ENCODE assay signal across 28 cellular contexts in the genomic region with DNA sequence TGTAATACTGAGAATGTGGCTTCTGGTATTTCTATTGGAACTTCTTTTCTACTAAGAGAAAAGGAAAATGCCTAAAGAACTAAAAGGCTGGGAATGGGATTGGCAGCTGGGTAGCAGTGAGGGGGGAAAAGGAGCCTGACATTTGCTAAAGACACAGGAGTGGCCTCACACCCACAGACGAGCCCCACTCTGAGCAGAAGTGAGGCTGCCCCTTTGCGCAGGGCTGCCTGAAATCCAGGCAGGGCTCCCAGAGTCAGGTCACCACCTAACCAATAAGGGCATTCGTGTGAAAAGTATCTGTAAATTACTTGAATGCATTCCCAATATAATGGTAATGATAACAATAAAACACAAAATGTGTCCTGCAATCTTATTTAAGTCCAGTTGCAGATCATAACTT.
"Had no signal": no experiment of that assay in that cellular context is flagged by ENCODE, and none has a peak within 500 bp of the region (broad histone marks: within the 10 kb centered on the region; RNA-seq: fewer than 3 reads in every experiment).

No MANE protein-coding gene starts in this region.

- H3K4me3 Mint-ChIP-seq: naive thymus-derived CD8-positive, alpha-beta T cell; nephron progenitor cell; stimulated activated naive CD8-positive, alpha-beta T cell treated with anti-CD3 and anti-CD28 coated beads, Interleukin-15, amount 100 ng/mL, for 72 hours had no signal

- H3K27ac Mint-ChIP-seq: naive thymus-derived CD8-positive, alpha-beta T cell; nephron progenitor cell; stimulated activated naive CD8-positive, alpha-beta T cell treated with anti-CD3 and anti-CD28 coated beads, Interleukin-15, amount 100 ng/mL, for 72 hours had no signal

- H3K9me3 ChIP-seq: esophagus muscularis mucosa, gastroesophageal sphincter, heart left ventricle, left ventricle myocardium inferior, lower lobe of right lung, ovary, right lobe of liver, tibial artery, upper lobe of left lung had no signal

- DNase-seq: central memory CD4-positive, alpha-beta T cell; dorsolateral prefrontal cortex; effector CD8-positive, alpha-beta T cell; foreskin keratinocyte; heart left ventricle; left colon; left ventricle myocardium inferior; lower lobe of right lung; naive thymus-derived CD8-positive, alpha-beta T cell; nephron progenitor cell; ovary; posterior cingulate gyrus; right lobe of liver; stimulated activated CD4-positive, alpha-beta T cell treated with anti-CD3 and anti-CD28 coated beads, Interleukin-12 subunit alpha, Interleukin-12 subunit beta, amount 100 ng/mL, for 4 hours; stimulated activated CD4-positive, alpha-beta T cell treated with anti-CD3 and anti-CD28 coated beads, Interleukin-1b, Interleukin-23, amount 100 ng/mL, for 48 hours; stimulated activated CD4-positive, alpha-beta T cell treated with anti-CD3 and anti-CD28 coated beads, Interleukin-4, amount 100 ng/mL, for 1 hour; stimulated activated CD8-positive, alpha-beta memory T cell treated with anti-CD3 and anti-CD28 coated beads, Interleukin-4, amount 100 ng/mL, for 48 hours; stimulated activated naive CD4-positive, alpha-beta T cell; stimulated activated naive CD8-positive, alpha-beta T cell treated with anti-CD3 and anti-CD28 coated beads, Interleukin-15, amount 100 ng/mL, for 72 hours; tibial artery had no signal

- H2AFZ ChIP-seq: hepatocyte had no signal

- FAIRE-seq: colon, endothelial cell of umbilical vein, urothelium cell line had no signal

- H3K4me3 ChIP-seq: esophagus muscularis mucosa, gastroesophageal sphincter, heart left ventricle, hepatocyte, left ventricle myocardium inferior, lower lobe of right lung, ovary, right lobe of liver, smooth muscle cell, tibial artery, upper lobe of left lung had no signal

- H3K27ac ChIP-seq: esophagus muscularis mucosa, foreskin keratinocyte, gastroesophageal sphincter, heart left ventricle, hepatocyte, left ventricle myocardium inferior, lower lobe of right lung, ovary, right lobe of liver, tibial artery, upper lobe of left lung had no signal

- H3K27me3 ChIP-seq: esophagus muscularis mucosa, heart left ventricle, hepatocyte, ovary, right lobe of liver, tibial artery, upper lobe of left lung had no signal

- ATAC-seq: foreskin keratinocyte; gastroesophageal sphincter; heart left ventricle; left colon; lower lobe of right lung; naive thymus-derived CD8-positive, alpha-beta T cell; right lobe of liver; stimulated activated naive CD8-positive, alpha-beta T cell treated with anti-CD3 and anti-CD28 coated beads, Interleukin-15, amount 100 ng/mL, for 72 hours had no signal

- H3K79me2 ChIP-seq: hepatocyte had no signal

- H3K4me1 Mint-ChIP-seq: naive thymus-derived CD8-positive, alpha-beta T cell; stimulated activated naive CD8-positive, alpha-beta T cell treated with anti-CD3 and anti-CD28 coated beads, Interleukin-15, amount 100 ng/mL, for 72 hours had no signal

- H3K36me3 ChIP-seq: esophagus muscularis mucosa, gastroesophageal sphincter, heart left ventricle, left ventricle myocardium inferior, ovary, right lobe of liver, tibial artery, upper lobe of left lung had no signal

- H3K4me2 ChIP-seq: hepatocyte, smooth muscle cell had no signal

- H3K9me3 Mint-ChIP-seq: nephron progenitor cell; stimulated activated naive CD8-positive, alpha-beta T cell treated with anti-CD3 and anti-CD28 coated beads, Interleukin-15, amount 100 ng/mL, for 72 hours had no signal

- H3K4me1 ChIP-seq: esophagus muscularis mucosa, foreskin keratinocyte, gastroesophageal sphincter, heart left ventricle, left ventricle myocardium inferior, lower lobe of right lung, right lobe of liver, tibial artery, upper lobe of left lung had no signal
